In the genomic region with DNA sequence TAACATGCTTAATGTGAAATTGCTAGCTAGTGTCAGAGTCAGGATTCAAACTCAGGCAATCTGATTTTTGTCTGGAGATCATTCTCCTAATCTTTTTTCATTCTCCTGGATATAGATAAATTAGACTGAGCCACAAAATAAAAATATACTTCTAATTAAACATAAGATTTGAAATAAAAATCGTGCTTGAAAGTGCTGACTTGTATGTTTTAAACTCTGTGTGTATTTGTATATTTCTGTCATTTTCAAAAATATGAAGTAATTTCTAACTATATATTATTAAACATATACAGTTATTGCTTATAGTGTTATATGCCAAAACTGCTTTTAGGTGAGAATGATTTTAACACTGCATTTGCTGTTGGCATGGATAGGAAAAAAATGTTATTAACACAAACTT, we compare ENCODE assay signal across 20 cellular contexts.
DNase-seq lines count a peak whose midpoint lies in the region; ATAC-seq, FAIRE-seq and TF ChIP-seq lines count a peak whose summit lies in the region.
"Had no signal": no experiment of that assay in that cellular context is flagged by ENCODE, and none has a peak within 500 bp of the region (broad histone marks: within the 10 kb centered on the region; RNA-seq: fewer than 3 reads in every experiment).

No MANE protein-coding gene starts in this region.

- no peaks in the 10 kb centered on the region for H3K9me1 ChIP-seq in IMR-90 (ENCODE audit: insufficient read depth, low read length)

- ATAC-seq in HepG2, result no peak
- no peak for ATAC-seq in right lobe of liver
- no peak for ATAC-seq in IMR-90 (ENCODE audit: low read depth)
- ATAC-seq: CD8-positive, alpha-beta T cell had no signal

- H4K91ac ChIP-seq in IMR-90 (ENCODE audit: insufficient read depth, low read depth, low read length), result no peak overlapping the region

- WGBS in HepG2 (ENCODE audit: low lambda C conversion rate), result 2% methylated on average over 1 of the region's 1 CpG
- WGBS in right lobe of liver (ENCODE audit: insufficient coverage, low coverage, low lambda C conversion rate, missing lambda C conversion rate), result 11% methylated on average over 1 of the region's 1 CpG
- no CpG with 5 or more reads among the region's 1 CpG for WGBS in IMR-90 (ENCODE audit: extremely low coverage in 2 of 2, insufficient read length in 1 of 2), 2 experiments
- WGBS in small intestine, 3 donors, result 68 to 75% (median 69%) methylated on average over 1 of the region's 1 CpG

- FAIRE-seq in HepG2 (lab: Jason Lieb, UNC) (no peak), islet of Langerhans (lab: Jason Lieb, UNC) (peak; percentile 49), small intestine (lab: Jason Lieb, UNC) (no peak)
- FAIRE-seq: A204.1, D721Med, GM12891, GM19239 had no signal

- TF ChIP-seq RAD21 in HepG2 (CRISPR knock-in tag; IDR thresholded peaks at IDR 0.05) (no peak), IMR-90 (IDR thresholded peaks at IDR 0.05; ENCODE audit: low read length) (no peak)

- TF ChIP-seq CTCF in HepG2 (CRISPR knock-in tag; IDR thresholded peaks at IDR 0.05) (no peak), right lobe of liver (IDR thresholded peaks at IDR 0.05) (no peak), IMR-90 (conservative IDR thresholded peaks at IDR 0.05; ENCODE audit: low read depth, low read length) (no peak)

- no peak overlapping the region for H3K4ac ChIP-seq in IMR-90 (ENCODE audit: low read depth, low read length)

- in situ Hi-C loops in HepG2 (cut with HindIII; ENCODE audit: extremely low pct_ligation_motif_present, low pct_unique_long_range_greater_than_20kb), result no loop called here
- in situ Hi-C loops in IMR-90 (cut with MboI; ENCODE audit: low sequenced_read_pairs), result no loop called here

- H3K4me3 ChIP-seq in HepG2 (replicated peaks in 1 of 3; ENCODE audit: insufficient read depth in 1 of 3, low read depth in 2 of 3, low read length in 3 of 3), result no peak overlapping the region
- H3K4me3 ChIP-seq in right lobe of liver, result no peak overlapping the region
- no peak overlapping the region for H3K4me3 ChIP-seq in IMR-90 (ENCODE audit: insufficient read depth, low read depth, low read length)
- H3K4me3 ChIP-seq in small intestine (ENCODE audit: low read depth in 1 of 2, low read length in 2 of 2), result no peak overlapping the region
- H3K4me3 ChIP-seq: BLaER1 treated with 17β-estradiol and CSF1 and Interleukin-3, amounts not matched to agents 10 nM and 100 nM had no signal

- no peak for DNase-seq in HepG2 (ENCODE audit: low spot score)
- no peak for DNase-seq in right lobe of liver
- no peak for DNase-seq in IMR-90
- no peak for DNase-seq in small intestine
- no peak for DNase-seq in NCI-H748 treated with DMSO at 0.1 percent for 48 hours (lab: John Stamatoyannopoulos, UW)
- DNase-seq: 8988T; AML-193; Caco-2; Calu3; CD4-positive, alpha-beta T cell; CD8-positive, alpha-beta T cell; DMS79 treated with DMSO at 0.1 percent for 48 hours; GF-D8 had no signal

- no peak overlapping the region for H3K14ac ChIP-seq in IMR-90 (replicated peaks; ENCODE audit: low read depth, low read length)

- no peak overlapping the region for H2BK15ac ChIP-seq in IMR-90 (ENCODE audit: low read depth, low read length)

- dilution Hi-C loops in IMR-90 (cut with HindIII; ENCODE audit: low sequenced_read_pairs, unreplicated experiment), result no loop called here

- H3K23ac ChIP-seq in IMR-90 (ENCODE audit: low read depth, low read length), result no peak overlapping the region

- H3K27ac ChIP-seq in HepG2 (ENCODE audit: extremely low read length, insufficient read depth, low read length), result no peak overlapping the region
- H3K27ac ChIP-seq in right lobe of liver, result no peak overlapping the region
- H3K27ac ChIP-seq in IMR-90 (ENCODE audit: insufficient read depth, low read length), result no peak overlapping the region
- H3K27ac ChIP-seq in small intestine (ENCODE audit: low read depth in 1 of 2, low read length in 1 of 2), result no peak overlapping the region
- H3K27ac ChIP-seq: BLaER1 treated with 17β-estradiol and CSF1 and Interleukin-3, amounts not matched to agents 10 nM and 100 nM; C4-2B had no signal

- H2AK9ac ChIP-seq in IMR-90 (replicated peaks; ENCODE audit: low read depth, low read length, poor library complexity), result no peak overlapping the region

- H3K9me3 ChIP-seq in HepG2 (ENCODE audit: low read length) (peaks cover 72% of the 10 kb centered on the region), right lobe of liver (no peaks in the 10 kb centered on the region), IMR-90 (ENCODE audit: control insufficient read depth, insufficient read depth, low read length) (no peaks in the 10 kb centered on the region), small intestine (ENCODE audit: control insufficient read depth, low read depth) (no peaks in the 10 kb centered on the region)
- H3K9me3 ChIP-seq: BLaER1 treated with 17β-estradiol and CSF1 and Interleukin-3, amounts not matched to agents 10 nM and 100 nM; Caco-2 had no signal

- H2AFZ ChIP-seq in HepG2 (ENCODE audit: low read length), result no peak overlapping the region
- no peak overlapping the region for H2AFZ ChIP-seq in IMR-90 (replicated peaks; ENCODE audit: low read length, poor library complexity)

- intact Hi-C loops in HepG2 (cut with micrococcal nuclease; ENCODE audit: unreplicated experiment), result no loop called here
- intact Hi-C loops in right lobe of liver (cut with DNase I), result no loop called here
- intact Hi-C loops in IMR-90 (cut with micrococcal nuclease), result loop anchor here (5.0 kb wide), 1 partner anchor 241 kb away; the partner anchor contains the start of gene KCNJ2

- no peak overlapping the region for H4K8ac ChIP-seq in IMR-90 (ENCODE audit: low read depth in 2 of 2, low read length in 2 of 2)

- H4K20me1 ChIP-seq in HepG2 (ENCODE audit: insufficient read depth, low read length) (no peaks in the 10 kb centered on the region), IMR-90 (ENCODE audit: insufficient read depth, low read length) (no peaks in the 10 kb centered on the region)
- H4K20me1 ChIP-seq: BLaER1 treated with 17β-estradiol and CSF1 and Interleukin-3, amounts not matched to agents 10 nM and 100 nM had no signal

- no peak overlapping the region for H2BK20ac ChIP-seq in IMR-90 (ENCODE audit: low read depth, low read length)

- H3K79me2 ChIP-seq in HepG2 (ENCODE audit: insufficient read depth, low read length), result no peaks in the 10 kb centered on the region

- CTCF ChIA-PET in HepG2 (lab: Yijun Ruan, JAX; ENCODE audit: low intra/inter-chr PET ratio, low total read pairs), result no interaction called here
- CTCF ChIA-PET in IMR-90 (lab: Yijun Ruan, JAX), result no interaction called here

- H3K56ac ChIP-seq in IMR-90 (ENCODE audit: extremely low read depth, insufficient read depth, low read length), result no peak overlapping the region

- H2BK120ac ChIP-seq in IMR-90 (ENCODE audit: low read depth, low read length), result no peak overlapping the region

- H3K27me3 ChIP-seq in HepG2 (ENCODE audit: control insufficient read depth in 1 of 2, insufficient read depth in 2 of 2, low read length in 2 of 2), result no peaks in the 10 kb centered on the region
- no peaks in the 10 kb centered on the region for H3K27me3 ChIP-seq in right lobe of liver
- no peaks in the 10 kb centered on the region; the same call in 1 of the 2 replicates for H3K27me3 ChIP-seq in IMR-90 (ENCODE audit: control insufficient read depth, insufficient read depth, low read length)
- H3K27me3 ChIP-seq in small intestine (ENCODE audit: control insufficient read depth in 2 of 2, insufficient read depth in 2 of 2, low read length in 2 of 2), result no peaks in the 10 kb centered on the region
- H3K27me3 ChIP-seq: BLaER1 treated with 17β-estradiol and CSF1 and Interleukin-3, amounts not matched to agents 10 nM and 100 nM had no signal

- H3K4me2 ChIP-seq in HepG2 (ENCODE audit: low read depth, low read length), result no peak overlapping the region
- no peak overlapping the region for H3K4me2 ChIP-seq in IMR-90 (ENCODE audit: low read depth, low read length)

- H2BK5ac ChIP-seq in IMR-90 (ENCODE audit: low read depth, low read length, poor library complexity, severe bottlenecking), result no peak overlapping the region

- H3K9ac ChIP-seq in HepG2 (ENCODE audit: insufficient read depth, low read depth, low read length) (no peak overlapping the region), IMR-90 (ENCODE audit: low read depth, low read length) (no peak overlapping the region)
- H3K9ac ChIP-seq: BLaER1 treated with 17β-estradiol and CSF1 and Interleukin-3, amounts not matched to agents 10 nM and 100 nM had no signal

- TF ChIP-seq EP300 in HepG2 (IDR thresholded peaks at IDR 0.05; ENCODE audit: low read depth in 2 of 2, low read length in 2 of 2) (no peak), HepG2 (CRISPR knock-in tag; IDR thresholded peaks at IDR 0.05; ENCODE audit: borderline replicate concordance) (no peak)

- H2AK5ac ChIP-seq in IMR-90 (ENCODE audit: low read depth, low read length), result no peak overlapping the region

- H3K18ac ChIP-seq in IMR-90 (ENCODE audit: low read depth, low read length), result no peak overlapping the region

- H4K5ac ChIP-seq in IMR-90 (ENCODE audit: low read depth, low read length), result no peak overlapping the region

- no peak for TF ChIP-seq POLR2A in HepG2 (IDR thresholded peaks at IDR 0.05; ENCODE audit: insufficient read depth in 1 of 2, low read depth in 2 of 2, low read length in 2 of 2)
- no peak for TF ChIP-seq POLR2A in right lobe of liver (IDR thresholded peaks at IDR 0.05)
- TF ChIP-seq POLR2A in IMR-90 (IDR thresholded peaks at IDR 0.05; ENCODE audit: low read depth, low read length), result no peak

- H3K79me1 ChIP-seq in IMR-90 (ENCODE audit: low read depth in 1 of 2, low read length in 2 of 2), result no peaks in the 10 kb centered on the region

- BruUV-seq in HepG2 (replicated peaks; lab: Mats Ljungman, UMichigan) (no TSS peak), IMR-90 (replicated peaks; lab: Mats Ljungman, UMichigan) (no TSS peak)

- H3K4me1 ChIP-seq in HepG2 (ENCODE audit: insufficient read depth, low read length), result no peaks in the 10 kb centered on the region
- no peaks in the 10 kb centered on the region for H3K4me1 ChIP-seq in right lobe of liver
- peaks cover 5% of the 10 kb centered on the region for H3K4me1 ChIP-seq in IMR-90 (ENCODE audit: control insufficient read depth, insufficient read depth, low read length)
- no peaks in the 10 kb centered on the region for H3K4me1 ChIP-seq in small intestine (ENCODE audit: control insufficient read depth in 2 of 2, insufficient read depth in 1 of 2, low read depth in 1 of 2, low read length in 1 of 2)

- POLR2A ChIA-PET in HepG2 (lab: Yijun Ruan, JAX) (no interaction called here), IMR-90 (lab: Charles Lee; ENCODE audit: unreplicated experiment) (no interaction called here)

- no peaks in the 10 kb centered on the region for H3K36me3 ChIP-seq in HepG2 (replicated peaks in 1 of 2; ENCODE audit: control insufficient read depth in 1 of 2, insufficient read depth in 2 of 2, low read length in 2 of 2)
- no peaks in the 10 kb centered on the region for H3K36me3 ChIP-seq in right lobe of liver
- H3K36me3 ChIP-seq in IMR-90 (ENCODE audit: control insufficient read depth, insufficient read depth, low read length), result no peaks in the 10 kb centered on the region
- no peaks in the 10 kb centered on the region for H3K36me3 ChIP-seq in small intestine (ENCODE audit: control insufficient read depth in 2 of 2, insufficient read depth in 2 of 2, low read length in 2 of 2)
- H3K36me3 ChIP-seq: BLaER1 treated with 17β-estradiol and CSF1 and Interleukin-3, amounts not matched to agents 10 nM and 100 nM had no signal

TF ChIP-seq in IMR-90, 13 proteins besides CTCF, POLR2A, EP300 and RAD21 (continues in another document):
- TF ChIP-seq FOS (IDR thresholded peaks at IDR 0.05; ENCODE audit: low read depth, low read length) (no peak), RCOR1 (IDR thresholded peaks at IDR 0.05; ENCODE audit: insufficient replicate concordance, low read length) (no peak)
